8 cellular contexts compared by ENCODE assay signal in the genomic region with DNA sequence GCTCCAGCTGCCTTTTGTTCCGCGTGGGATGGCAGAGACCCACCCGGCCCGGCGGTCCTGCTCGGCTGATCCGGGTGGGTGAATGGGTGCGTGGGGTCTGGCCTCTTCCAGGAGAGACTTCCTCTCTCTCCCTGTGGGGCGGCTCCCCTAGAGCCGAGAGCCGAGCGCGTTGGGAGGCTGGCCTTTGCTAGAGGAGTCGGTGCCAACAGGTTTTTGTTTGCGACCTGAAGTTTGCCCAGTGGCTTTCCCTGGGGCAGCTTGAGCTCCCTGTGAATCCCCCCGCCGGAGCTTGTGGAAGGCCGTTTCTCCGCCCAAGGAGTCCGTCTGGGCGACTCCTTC. TPM values are rescaled to one million over a fixed set of nuclear protein-coding genes. Genes with fewer than 3 reads are reported as not detected.
DNase-seq lines count a peak whose midpoint lies in the region; ATAC-seq, FAIRE-seq and TF ChIP-seq lines count a peak whose summit lies in the region.

No MANE protein-coding gene starts in this region.

- peaks cover 4% of the 10 kb centered on the region for H3K4me1 Mint-ChIP-seq in CD8-positive, alpha-beta T cell (ENCODE audit: low read depth)
- no peaks in the 10 kb centered on the region for H3K4me1 Mint-ChIP-seq in activated T-helper 17 cell treated with anti-CD3 and anti-CD28 coated beads, Interleukin-2, amount 50 U/mL, for 72 hours

- peaks cover 8% of the 10 kb centered on the region for H3K27me3 ChIP-seq in CD8-positive, alpha-beta T cell (ENCODE audit: insufficient read depth, low read length)
- peaks cover 0 to 19% (median 0%) of the 10 kb centered on the region in 7 donors for H3K27me3 ChIP-seq in heart right ventricle

- FAIRE-seq in HTR-8/SVneo (lab: Jason Lieb, UNC), result no peak

- H3K27ac Mint-ChIP-seq in CD8-positive, alpha-beta T cell, result peak overlapping the region; percentile 69
- no peak overlapping the region for H3K27ac Mint-ChIP-seq in activated T-helper 17 cell treated with anti-CD3 and anti-CD28 coated beads, Interleukin-2, amount 50 U/mL, for 72 hours

- no peaks in the 10 kb centered on the region for H3K36me3 ChIP-seq in CD8-positive, alpha-beta T cell (ENCODE audit: insufficient read depth, low read length)
- H3K36me3 ChIP-seq in heart right ventricle, result peaks cover 0 to 8% (median 0%) of the 10 kb centered on the region in 9 donors

- CTCF ChIA-PET in CD8-positive, alpha-beta T cell (lab: Charles Lee), result interaction anchor here (1.0 to 1.7 kb wide), 3 partner anchors 95 to 125 kb away, joined by 3 read pairs; partner anchors contain the start of gene B9D1

- peak overlapping the region; percentile 62 for H3K4me3 ChIP-seq in CD8-positive, alpha-beta T cell (ENCODE audit: low read depth, low read length)
- H3K4me3 ChIP-seq in heart right ventricle, result peak overlapping the region; percentile 85 to 100 (median 99)

- no peak overlapping the region for H3K27ac ChIP-seq in CD8-positive, alpha-beta T cell (ENCODE audit: low read depth, low read length)
- H3K27ac ChIP-seq in heart right ventricle, result peak overlapping the region; percentile 63 to 99 (median 96)

- H3K27me3 Mint-ChIP-seq in CD8-positive, alpha-beta T cell (ENCODE audit: low read depth), result no peaks in the 10 kb centered on the region
- peaks cover 3% of the 10 kb centered on the region for H3K27me3 Mint-ChIP-seq in activated T-helper 17 cell treated with anti-CD3 and anti-CD28 coated beads, Interleukin-2, amount 50 U/mL, for 72 hours

- intact Hi-C loops in CD8-positive, alpha-beta T cell (cut with DNase I, micrococcal nuclease), result no loop called here
- intact Hi-C loops in heart right ventricle (cut with DNase I) (no loop called here), posterior vena cava (cut with DNase I) (no loop called here)

- peak overlapping the region; percentile 87 for H3K4me3 Mint-ChIP-seq in CD8-positive, alpha-beta T cell
- peak overlapping the region; percentile 75 for H3K4me3 Mint-ChIP-seq in activated T-helper 17 cell treated with anti-CD3 and anti-CD28 coated beads, Interleukin-2, amount 50 U/mL, for 72 hours

- POLR2A ChIA-PET in CD8-positive, alpha-beta T cell (lab: Charles Lee), result no interaction called here

- WGBS in heart right ventricle, 2 donors, result 4% methylated on average over 21 of the region's 21 CpGs

- no peaks in the 10 kb centered on the region for H3K9me3 ChIP-seq in CD8-positive, alpha-beta T cell (ENCODE audit: low read length)
- no peaks in the 10 kb centered on the region for H3K9me3 ChIP-seq in heart right ventricle

- H3K9me3 Mint-ChIP-seq in CD8-positive, alpha-beta T cell, result no peaks in the 10 kb centered on the region
- no peaks in the 10 kb centered on the region for H3K9me3 Mint-ChIP-seq in activated T-helper 17 cell treated with anti-CD3 and anti-CD28 coated beads, Interleukin-2, amount 50 U/mL, for 72 hours

- no peak for TF ChIP-seq CTCF in CD8-positive, alpha-beta T cell (IDR thresholded peaks at IDR 0.05)
- no peak for TF ChIP-seq CTCF in heart right ventricle (IDR thresholded peaks at IDR 0.05)

- peaks cover 11% of the 10 kb centered on the region for H3K4me1 ChIP-seq in CD8-positive, alpha-beta T cell (ENCODE audit: insufficient read depth, low read length)
- peaks cover 8 to 50% (median 39%) of the 10 kb centered on the region in 9 donors for H3K4me1 ChIP-seq in heart right ventricle

- ATAC-seq in CD8-positive, alpha-beta T cell, result no peak
- ATAC-seq in activated T-helper 17 cell treated with anti-CD3 and anti-CD28 coated beads, Interleukin-2, amount 50 U/mL, for 72 hours (replicated peaks), result no peak
- ATAC-seq in heart right ventricle (peak; percentile 22 to 63 (median 52)), GM18511 (IDR thresholded peaks at IDR 0.05; ENCODE audit: unreplicated experiment) (no peak), GM18520 (IDR thresholded peaks at IDR 0.05; ENCODE audit: unreplicated experiment) (no peak)

- no peaks in the 10 kb centered on the region for H3K36me3 Mint-ChIP-seq in CD8-positive, alpha-beta T cell
- no peaks in the 10 kb centered on the region for H3K36me3 Mint-ChIP-seq in activated T-helper 17 cell treated with anti-CD3 and anti-CD28 coated beads, Interleukin-2, amount 50 U/mL, for 72 hours (ENCODE audit: low read depth)

- DNase-seq in CD8-positive, alpha-beta T cell, result peak in 2 of 7 experiments; percentile 7 to 48
- DNase-seq in HTR-8/SVneo (ENCODE audit: insufficient read length, low spot score) (peak; percentile 45), heart right ventricle (peak; percentile 36 to 38), posterior vena cava (ENCODE audit: low spot score) (peak; percentile 80), GF-D8 (lab: John Stamatoyannopoulos, UW) (no peak)

RNA-seq across cellular contexts. Expression of gene EPN2, which starts 1.0 kb away (rescaled TPM):
- total RNA-seq in CD8-positive, alpha-beta T cell, result 10 to 100 TPM in 1 of 2 experiments, 1 to 10 TPM in 1; 9.9 to 11.8 TPM
- 10 to 100 TPM in 1 of 2 donors, 1 to 10 TPM in 1; 8.4 to 13.4 TPM for total RNA-seq in activated T-helper 17 cell treated with anti-CD3 and anti-CD28 coated beads, Interleukin-2, amount 50 U/mL, for 72 hours
- total RNA-seq in heart right ventricle (10 to 100 TPM; 42.7 to 83.1 (median 58.8) TPM), posterior vena cava (10 to 100 TPM; 50.7 to 67.6 TPM)
- polyA plus RNA-seq in heart right ventricle, result 10 to 100 TPM; 20.0 to 27.9 TPM

Comparison
In these comparisons a context has a peak if more than half of its experiments do, and no peak if none do; other contexts are left out.
1. ATAC-seq: peak in heart right ventricle (8 of 8); none in CD8-positive, alpha-beta T cell (single experiment), activated T-helper 17 cell treated with anti-CD3 and anti-CD28 coated beads, Interleukin-2, amount 50 U/mL, for 72 hours (single experiment), GM18511 (single experiment) and GM18520 (single experiment).